ENCODE assay signal across 8 cellular contexts in the genomic region with DNA sequence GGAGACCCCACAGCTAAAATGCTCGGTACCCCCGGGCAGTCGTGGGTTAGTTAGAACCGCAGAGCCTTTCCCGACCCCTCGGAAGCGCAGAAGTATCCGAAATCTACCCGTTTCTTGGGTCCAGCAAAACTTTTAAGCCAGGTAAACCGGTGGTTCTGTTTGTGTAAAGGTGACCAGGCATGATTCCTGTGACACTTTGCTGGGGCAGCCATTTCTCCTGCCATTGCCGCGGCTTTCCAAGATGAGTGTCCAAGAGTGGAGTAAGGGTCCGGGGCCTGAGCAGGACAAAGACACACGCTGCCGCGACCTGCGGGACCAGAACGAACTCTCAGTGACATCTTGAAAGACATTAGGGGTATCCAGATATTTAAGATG. TPM values are rescaled to one million over a fixed set of nuclear protein-coding genes. Genes with fewer than 3 reads are reported as not detected.
DNase-seq lines count a peak whose midpoint lies in the region; ATAC-seq and TF ChIP-seq lines count a peak whose summit lies in the region.

No MANE protein-coding gene starts in this region.

- H3K79me2 ChIP-seq in OCI-LY7 (ENCODE audit: insufficient read depth, low read depth, low read length), result no peaks in the 10 kb centered on the region
- H3K79me2 ChIP-seq in trophoblast cell (ENCODE audit: control insufficient read depth, insufficient read depth, low read length, poor library complexity), result peaks cover 4% of the 10 kb centered on the region

- H3K4ac ChIP-seq in trophoblast cell (ENCODE audit: low read depth, low read length), result no peak overlapping the region

- H3K14ac ChIP-seq in trophoblast cell (ENCODE audit: low read length), result peak overlapping the region; percentile 93

- TF ChIP-seq POLR2A in esophagus muscularis mucosa (IDR thresholded peaks at IDR 0.05; ENCODE audit: low read depth), result no peak

- H3K4me1 ChIP-seq in OCI-LY7 (ENCODE audit: insufficient read depth, low read length, poor library complexity, severe bottlenecking) (no peaks in the 10 kb centered on the region), esophagus muscularis mucosa (peaks cover 0 to 13% (median 11%) of the 10 kb centered on the region in 4 donors), trophoblast cell (ENCODE audit: control insufficient read depth in 1 of 2, insufficient read depth in 2 of 2, low read length in 2 of 2) (peaks cover 0 to 6% of the 10 kb centered on the region in 2 experiments), HAP-1 (no peaks in the 10 kb centered on the region)

- H3K27me3 ChIP-seq in esophagus muscularis mucosa (no peaks in the 10 kb centered on the region), trophoblast cell (ENCODE audit: insufficient read depth, low read length) (no peaks in the 10 kb centered on the region), HAP-1 (ENCODE audit: low read depth) (no peaks in the 10 kb centered on the region)

- CTCF ChIA-PET in OCI-LY7 (lab: Charles Lee; ENCODE audit: unreplicated experiment), result no interaction called here

- TF ChIP-seq EP300 in esophagus muscularis mucosa (IDR thresholded peaks at IDR 0.05), result no peak

- peak overlapping the region; percentile 90 for H4K91ac ChIP-seq in trophoblast cell (ENCODE audit: low read depth, low read length)

- H3K4me3 ChIP-seq in GM12875 (ENCODE audit: low read depth, low read length), result peak overlapping the region; percentile 68
- no peak overlapping the region for H3K4me3 ChIP-seq in OCI-LY7 (ENCODE audit: low read depth, low read length, poor library complexity, severe bottlenecking)
- peak overlapping the region; percentile 64 to 69 (median 66) for H3K4me3 ChIP-seq in esophagus muscularis mucosa
- peak overlapping the region; percentile 80 for H3K4me3 ChIP-seq in trophoblast cell (ENCODE audit: low read depth, low read length)
- no peak overlapping the region for H3K4me3 ChIP-seq in HAP-1

- peak overlapping the region; percentile 86 for H4K8ac ChIP-seq in trophoblast cell (ENCODE audit: low read depth, low read length)

- H3K79me1 ChIP-seq in trophoblast cell (ENCODE audit: low read length), result peaks cover 8% of the 10 kb centered on the region

- peak overlapping the region; percentile 22; the same call in 1 of the 2 replicates for H3K4me2 ChIP-seq in OCI-LY7 (ENCODE audit: low read length)
- H3K4me2 ChIP-seq in trophoblast cell (ENCODE audit: low read length), result peak overlapping the region; percentile 93

- H3K9ac ChIP-seq in trophoblast cell (ENCODE audit: low read length), result peak overlapping the region; percentile 83

- intact Hi-C loops in OCI-LY7 (cut with micrococcal nuclease; ENCODE audit: unreplicated experiment) (no loop called here), esophagus muscularis mucosa (cut with DNase I) (no loop called here)

- TF ChIP-seq CTCF in GM12875 (IDR thresholded peaks at IDR 0.05; ENCODE audit: borderline replicate concordance, insufficient read depth, low read depth, low read length), result no peak
- no peak for TF ChIP-seq CTCF in OCI-LY7 (conservative IDR thresholded peaks at IDR 0.05; ENCODE audit: low read length)
- TF ChIP-seq CTCF in esophagus muscularis mucosa (IDR thresholded peaks at IDR 0.05), result no peak

- peak overlapping the region; percentile 79 for H2BK5ac ChIP-seq in trophoblast cell (ENCODE audit: low read depth, low read length, poor library complexity)

- H4K12ac ChIP-seq in trophoblast cell (ENCODE audit: low read depth, low read length), result peak overlapping the region; percentile 90

- no peaks in the 10 kb centered on the region for H4K20me1 ChIP-seq in OCI-LY7 (ENCODE audit: insufficient read depth, low read length)

- in situ Hi-C loops in HAP-1 (cut with MboI; ENCODE audit: low sequenced_read_pairs), result no loop called here

- DNase-seq in OCI-LY7 (ENCODE audit: low spot score), result no peak
- DNase-seq in esophagus muscularis mucosa (ENCODE audit: extremely low spot score), result no peak
- peak; percentile 25 to 56 for DNase-seq in trophoblast cell
- no peak for DNase-seq in globus pallidus (ENCODE audit: low spot score)
- no peak for DNase-seq in HAP-1 (ENCODE audit: low spot score in 2 of 2)
- no peak for DNase-seq in NOMO-1 treated with DMSO at 0.1 percent for 48 hours (lab: John Stamatoyannopoulos, UW; ENCODE audit: unreplicated experiment)

- H3K36me3 ChIP-seq in OCI-LY7 (ENCODE audit: insufficient read depth, low read length) (peaks cover 73% of the 10 kb centered on the region), esophagus muscularis mucosa (peaks cover 5 to 35% (median 22%) of the 10 kb centered on the region in 4 donors), trophoblast cell (ENCODE audit: control insufficient read depth in 1 of 2, insufficient read depth in 2 of 2, low read length in 2 of 2) (peaks cover 7 to 15% of the 10 kb centered on the region in 2 experiments), HAP-1 (replicated peaks) (peaks cover 24% of the 10 kb centered on the region)

- BruUV-seq in OCI-LY7 (replicated peaks; lab: Mats Ljungman, UMichigan), result no TSS peak

- H3K9me3 ChIP-seq in OCI-LY7 (ENCODE audit: low read length), result no peaks in the 10 kb centered on the region
- no peaks in the 10 kb centered on the region for H3K9me3 ChIP-seq in esophagus muscularis mucosa
- no peaks in the 10 kb centered on the region for H3K9me3 ChIP-seq in trophoblast cell (ENCODE audit: insufficient read depth, low read depth, low read length)
- no peaks in the 10 kb centered on the region for H3K9me3 ChIP-seq in HAP-1

- no peak overlapping the region for H2AK5ac ChIP-seq in trophoblast cell (ENCODE audit: low read length)

- ATAC-seq in GM21825 (IDR thresholded peaks at IDR 0.05; ENCODE audit: unreplicated experiment), result no peak

- no peak overlapping the region for H2BK12ac ChIP-seq in trophoblast cell (ENCODE audit: low read length)

- H2BK120ac ChIP-seq in trophoblast cell (ENCODE audit: insufficient read depth, low read length, poor library complexity), result peak overlapping the region; percentile 76

- H3K9me2 ChIP-seq in OCI-LY7 (ENCODE audit: insufficient read depth, low read length), result no peaks in the 10 kb centered on the region

- no peak overlapping the region for H3K23ac ChIP-seq in trophoblast cell (ENCODE audit: low read length)

- H3K27ac ChIP-seq in OCI-LY7 (ENCODE audit: low read depth, low read length, poor library complexity, severe bottlenecking) (no peak overlapping the region), esophagus muscularis mucosa (replicated peaks in 1 of 4) (peak overlapping the region in 1 of 4 donors; percentile 30), trophoblast cell (ENCODE audit: low read depth, low read length) (peak overlapping the region; percentile 85)

- POLR2A ChIA-PET in OCI-LY7 (lab: Charles Lee), result no interaction called here

- peak overlapping the region; percentile 93 for H3K18ac ChIP-seq in trophoblast cell (ENCODE audit: low read length)

- H2AFZ ChIP-seq in OCI-LY7 (ENCODE audit: low read length) (no peak overlapping the region), trophoblast cell (ENCODE audit: insufficient read depth, low read length, poor library complexity) (peak overlapping the region; percentile 69)

- WGBS in esophagus muscularis mucosa, result 75% methylated on average over 14 of the region's 18 CpGs
- WGBS in trophoblast cell (ENCODE audit: extremely low coverage, insufficient coverage, insufficient read length), result no CpG with 5 or more reads among the region's 18 CpGs

RNA-seq across cellular contexts. Expression of gene MARVELD2, which starts 0.7 kb away (rescaled TPM):
- 0.57 and 0.82 TPM in 2 replicates for total RNA-seq in OCI-LY7 (2014; rRNA removed; shearing (Covaris generic))
- 1.2 and 2.0 TPM in 2 replicates for total RNA-seq in OCI-LY7 (2022)
- 1 to 10 TPM in 1 of 4 donors, under 1 TPM in 3; 0.42 to 1.0 (median 0.93) TPM for total RNA-seq in esophagus muscularis mucosa
- 15.3 and 16.2 TPM in 2 replicates for polyA plus RNA-seq in trophoblast cell (2013)

RNA-seq across cellular contexts. Expression of gene RAD17, which starts 46.0 kb away (rescaled TPM):
- total RNA-seq in OCI-LY7 (2014; rRNA removed; shearing (Covaris generic)), result 41.6 and 64.1 TPM in 2 replicates
- total RNA-seq in OCI-LY7 (2022) (79.1 and 96.8 TPM in 2 replicates), esophagus muscularis mucosa (10 to 100 TPM; 14.6 to 22.0 (median 20.0) TPM)
- polyA plus RNA-seq in trophoblast cell (2013), result 19.0 and 20.2 TPM in 2 replicates

RNA-seq across cellular contexts. Expression of gene AK6, which starts 46.3 kb away (rescaled TPM):
- total RNA-seq in OCI-LY7 (2014; rRNA removed; shearing (Covaris generic)), result 54.9 and 91.8 TPM in 2 replicates
- total RNA-seq in OCI-LY7 (2022) (85.4 and 85.7 TPM in 2 replicates), esophagus muscularis mucosa (10 to 100 TPM; 16.1 to 22.0 (median 19.0) TPM)
- polyA plus RNA-seq in trophoblast cell (2013), result 46.9 and 52.0 TPM in 2 replicates

RNA-seq across cellular contexts. Expression of gene TAF9, which starts 46.3 kb away (rescaled TPM):
- 113 TPM in 2 replicates for total RNA-seq in OCI-LY7 (2014; rRNA removed; shearing (Covaris generic))
- total RNA-seq in OCI-LY7 (2022), result 101 and 126 TPM in 2 replicates
- 10 to 100 TPM; 28.6 to 38.4 (median 31.5) TPM for total RNA-seq in esophagus muscularis mucosa
- polyA plus RNA-seq in trophoblast cell (2013), result 69.8 and 70.5 TPM in 2 replicates

Comparison
In these comparisons a context has a peak if more than half of its experiments do, and no peak if none do; other contexts are left out.
1. H3K4me3 ChIP-seq: peak in GM12875 (single experiment), esophagus muscularis mucosa (4 of 4) and trophoblast cell (single experiment); none in OCI-LY7 (single experiment) and HAP-1 (single experiment).
2. DNase-seq: peak in trophoblast cell (2 of 2); none in OCI-LY7 (single experiment), esophagus muscularis mucosa (single experiment), globus pallidus (single experiment), HAP-1 (0 of 2) and NOMO-1 treated with DMSO at 0.1 percent for 48 hours (single experiment).